Comparison of ENCODE assay signal across 8 cellular contexts in the genomic region with DNA sequence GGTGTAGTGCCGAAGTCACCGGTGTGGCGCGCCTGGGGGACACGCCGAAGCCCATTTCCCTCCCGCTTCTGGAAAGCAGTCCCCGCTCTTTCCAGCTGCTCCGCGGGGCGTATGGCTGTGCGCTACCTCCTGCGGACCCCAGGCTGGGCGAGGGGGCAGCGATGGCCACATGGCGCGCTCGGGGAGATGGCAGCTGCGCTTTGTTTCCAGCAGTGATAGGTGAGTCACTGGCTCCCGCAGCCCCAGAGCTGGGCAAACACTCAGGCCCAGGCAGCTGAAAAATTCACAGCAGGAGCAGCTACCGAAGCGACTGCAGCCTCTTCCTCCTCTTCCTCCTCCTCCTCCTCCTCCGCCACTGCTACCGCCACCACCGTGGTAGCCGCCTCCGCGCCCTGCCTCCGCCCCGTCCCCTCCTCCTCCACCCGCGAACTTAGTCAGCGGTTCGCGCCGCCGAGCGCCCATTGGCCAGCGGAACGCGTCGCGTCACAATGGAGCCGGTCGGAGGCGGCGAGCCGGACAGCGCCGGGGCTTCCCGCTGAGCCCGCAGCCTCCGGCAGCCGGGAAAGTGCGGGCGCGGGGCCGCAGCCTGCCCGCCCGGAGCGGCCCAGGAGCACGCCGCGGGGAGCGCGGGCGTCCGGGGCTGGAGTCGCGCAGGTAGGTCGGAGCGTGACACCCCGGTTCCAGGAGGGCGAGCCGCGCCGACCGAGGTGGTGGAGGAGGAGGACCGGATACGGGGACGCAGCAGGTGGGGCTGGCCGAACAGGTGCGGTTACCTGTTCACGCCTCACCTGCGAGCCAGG. TPM values are rescaled to one million over a fixed set of nuclear protein-coding genes. Genes with fewer than 3 reads are reported as not detected.
DNase-seq lines count a peak whose midpoint lies in the region; ATAC-seq and TF ChIP-seq lines count a peak whose summit lies in the region.

LRRC8B (plus strand) TSS at position 461 of the 800 bp plus-strand sequence. CDS start 57,822 bp downstream, outside the sequence.

- peaks cover 10% of the 10 kb centered on the region for H3K4me1 Mint-ChIP-seq in chondrocyte (ENCODE audit: low read depth)

- ATAC-seq in GM18868 (IDR thresholded peaks at IDR 0.05; ENCODE audit: unreplicated experiment): peak; percentile 83
- peak; percentile 79 for ATAC-seq in HG03103 (IDR thresholded peaks at IDR 0.05; ENCODE audit: low read depth, unreplicated experiment)

- H3K27ac Mint-ChIP-seq in chondrocyte (ENCODE audit: unreplicated experiment): peak within 1 kb of the TSS; percentile 77

- H3K36me3 Mint-ChIP-seq in chondrocyte (ENCODE audit: low read depth): no peaks in the 10 kb centered on the region

- H3K27ac ChIP-seq in AG04450 (ENCODE audit: low read depth, low read length): peak within 1 kb of the TSS; percentile 65

- no peaks in the 10 kb centered on the region for H3K36me3 ChIP-seq in kidney epithelial cell (ENCODE audit: control insufficient read depth, insufficient read depth, low read length)

- H3K9me3 Mint-ChIP-seq in chondrocyte (ENCODE audit: low read depth): no peaks in the 10 kb centered on the region

- H3K4me3 ChIP-seq in AG04450 (ENCODE audit: low read depth, low read length) (peak within 1 kb of the TSS; percentile 95), kidney epithelial cell (ENCODE audit: low read depth, low read length) (peak within 1 kb of the TSS; percentile 95)

- POLR2A ChIA-PET in AG04450 (lab: Yijun Ruan, JAX): no interaction called here

- CTCF ChIA-PET in AG04450 (lab: Charles Lee): interaction anchor here (1.0 kb wide), 1 partner anchor 8 kb away, joined by 3 read pairs; no protein-coding TSS in a partner anchor

- H3K4me3 Mint-ChIP-seq in chondrocyte (ENCODE audit: unreplicated experiment): peak within 1 kb of the TSS; percentile 81

- TF ChIP-seq CTCF in AG04450 (IDR thresholded peaks at IDR 0.05; ENCODE audit: low read depth, low read length) (no peak), chondrocyte (IDR thresholded peaks at IDR 0.05) (no peak), kidney epithelial cell (IDR thresholded peaks at IDR 0.05; ENCODE audit: insufficient read depth, low read length, poor library complexity, severe bottlenecking) (no peak)

- H3K27me3 ChIP-seq in AG04450 (ENCODE audit: control insufficient read depth, insufficient read depth, low read length) (peaks cover 4% of the 10 kb centered on the region), kidney epithelial cell (ENCODE audit: control insufficient read depth, insufficient read depth, low read length) (no peaks in the 10 kb centered on the region)

- DNase-seq in AG04450 (ENCODE audit: low read depth, low spot score): peak; percentile 24
- DNase-seq in NCI-H345 (lab: John Stamatoyannopoulos, UW): peak; percentile 93
- peak; percentile 79 to 80 for DNase-seq in activated CD4-positive, alpha-beta T cell treated with anti-CD3 and anti-CD28 coated beads for 24 hours (ENCODE audit: low read depth in 2 of 2)
- peak; percentile 94 for DNase-seq in chondrocyte (ENCODE audit: low spot score)
- DNase-seq in kidney epithelial cell (ENCODE audit: low read depth): no peak
- peak; percentile 94 for DNase-seq in stimulated activated CD4-positive, alpha-beta T cell treated with anti-CD3 and anti-CD28 coated beads, Interleukin-15, amount 100 ng/mL, for 24 hours

- H3K27me3 Mint-ChIP-seq in chondrocyte (ENCODE audit: low read depth): peaks cover 4% of the 10 kb centered on the region

- peaks cover 4% of the 10 kb centered on the region; the same call in 1 of the 2 replicates for H3K9me3 ChIP-seq in AG04450 (ENCODE audit: control insufficient read depth, insufficient read depth, low read length)

RNA-seq across cellular contexts. Expression of gene LRRC8B, which starts in this region (rescaled TPM):
- 1.5 and 1.6 TPM in 2 replicates for polyA plus RNA-seq in AG04450 (2011; rRNA removed)
- polyA minus RNA-seq in AG04450 (2011; rRNA and poly(A)+ RNA removed): 2.0 and 4.7 TPM in 2 replicates
- total RNA-seq in chondrocyte (1.2 to 3.2 TPM (median 1.5 TPM) in 3 replicates), kidney epithelial cell (8.9 and 19.0 TPM in 2 replicates)
